ENCODE assay signal across 2 cellular contexts in the genomic region with DNA sequence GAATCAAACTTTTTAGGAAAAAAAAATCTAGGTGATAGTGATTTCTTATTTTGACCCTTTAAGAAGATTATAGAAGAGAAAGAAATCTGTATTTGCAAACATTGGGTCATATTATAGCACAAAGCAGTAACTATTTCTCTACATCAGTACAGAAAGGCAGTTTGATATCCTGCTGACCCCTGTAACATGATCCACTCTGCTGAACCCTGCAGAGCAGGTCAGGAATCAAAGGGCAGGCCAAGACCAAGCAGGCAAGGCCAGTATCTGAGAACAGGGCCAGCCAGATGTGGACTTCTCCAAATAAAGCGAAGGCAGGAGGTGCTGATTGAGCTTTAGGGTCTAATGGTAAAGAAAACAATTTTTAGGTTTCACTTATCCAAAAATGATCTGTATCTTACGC.
A peak's percentile ranks its signal among the peaks of the same experiment; 100 is the strongest.
TF ChIP-seq lines count a peak whose summit lies in the region.

No MANE protein-coding gene starts in this region.

TF ChIP-seq in H1, 55 proteins besides CTCF, POLR2A, EP300 and RAD21 (continued from another document):
- TF ChIP-seq SIX5 (IDR thresholded peaks at IDR 0.05; ENCODE audit: low read depth, low read length) (no peak), SIRT6 (IDR thresholded peaks at IDR 0.05; ENCODE audit: low read length) (no peak)

TF ChIP-seq in liver, 16 proteins besides CTCF, POLR2A, EP300 and RAD21:
- TF ChIP-seq, protein P1, sequence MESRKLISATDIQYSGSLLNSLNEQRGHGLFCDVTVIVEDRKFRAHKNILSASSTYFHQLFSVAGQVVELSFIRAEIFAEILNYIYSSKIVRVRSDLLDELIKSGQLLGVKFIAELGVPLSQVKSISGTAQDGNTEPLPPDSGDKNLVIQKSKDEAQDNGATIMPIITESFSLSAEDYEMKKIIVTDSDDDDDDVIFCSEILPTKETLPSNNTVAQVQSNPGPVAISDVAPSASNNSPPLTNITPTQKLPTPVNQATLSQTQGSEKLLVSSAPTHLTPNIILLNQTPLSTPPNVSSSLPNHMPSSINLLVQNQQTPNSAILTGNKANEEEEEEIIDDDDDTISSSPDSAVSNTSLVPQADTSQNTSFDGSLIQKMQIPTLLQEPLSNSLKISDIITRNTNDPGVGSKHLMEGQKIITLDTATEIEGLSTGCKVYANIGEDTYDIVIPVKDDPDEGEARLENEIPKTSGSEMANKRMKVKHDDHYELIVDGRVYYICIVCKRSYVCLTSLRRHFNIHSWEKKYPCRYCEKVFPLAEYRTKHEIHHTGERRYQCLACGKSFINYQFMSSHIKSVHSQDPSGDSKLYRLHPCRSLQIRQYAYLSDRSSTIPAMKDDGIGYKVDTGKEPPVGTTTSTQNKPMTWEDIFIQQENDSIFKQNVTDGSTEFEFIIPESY (IDR thresholded peaks at IDR 0.05): peak; percentile 28
- TF ChIP-seq FOXA2 (IDR thresholded peaks at IDR 0.05): peak; percentile 50
- TF ChIP-seq HNF4A (conservative IDR thresholded peaks at IDR 0.05): peak; percentile 97
- peak; percentile 68 to 78 for TF ChIP-seq JUND (IDR thresholded peaks at IDR 0.05)
- TF ChIP-seq HNF4G (IDR thresholded peaks at IDR 0.05): peak; percentile 83
- peak; percentile 56 for TF ChIP-seq FOXA1 (IDR thresholded peaks at IDR 0.05)
- TF ChIP-seq, protein P2, sequence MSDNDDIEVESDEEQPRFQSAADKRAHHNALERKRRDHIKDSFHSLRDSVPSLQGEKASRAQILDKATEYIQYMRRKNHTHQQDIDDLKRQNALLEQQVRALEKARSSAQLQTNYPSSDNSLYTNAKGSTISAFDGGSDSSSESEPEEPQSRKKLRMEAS (IDR thresholded peaks at IDR 0.05): no peak
- TF ChIP-seq SP1 (IDR thresholded peaks at IDR 0.05): peak; percentile 64
- no peak for TF ChIP-seq TAF1 (conservative IDR thresholded peaks at IDR 0.05)
- peak; percentile 92 to 96 for TF ChIP-seq RXRA (IDR thresholded peaks at IDR 0.05)
- TF ChIP-seq GABPA (IDR thresholded peaks at IDR 0.05 in 1 of 2, conservative IDR thresholded peaks at IDR 0.05 in 1 of 2): no peak
- no peak for TF ChIP-seq EGR1 (IDR thresholded peaks at IDR 0.05; ENCODE audit: low read depth in 2 of 2)
- TF ChIP-seq, protein P3, sequence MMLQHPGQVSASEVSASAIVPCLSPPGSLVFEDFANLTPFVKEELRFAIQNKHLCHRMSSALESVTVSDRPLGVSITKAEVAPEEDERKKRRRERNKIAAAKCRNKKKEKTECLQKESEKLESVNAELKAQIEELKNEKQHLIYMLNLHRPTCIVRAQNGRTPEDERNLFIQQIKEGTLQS (IDR thresholded peaks at IDR 0.05): peak; percentile 17
- TF ChIP-seq REST (IDR thresholded peaks at IDR 0.05): peak; percentile 28
- peak; percentile 94 for TF ChIP-seq NR2F2 (IDR thresholded peaks at IDR 0.05)
- peak; percentile 20 for TF ChIP-seq YY1 (IDR thresholded peaks at IDR 0.05)
